ENCODE assay signal across 17 cellular contexts in genomic region chr3:152177757-152178156, GRCh38.
DNase-seq lines count a peak whose midpoint lies in the region; ATAC-seq and TF ChIP-seq lines count a peak whose summit lies in the region.
"Had no signal": no experiment of that assay in that cellular context is flagged by ENCODE, and none has a peak within 500 bp of the region (broad histone marks: within the 10 kb centered on the region; RNA-seq: fewer than 3 reads in every experiment).

No MANE protein-coding gene starts in this region.

- no peaks in the 10 kb centered on the region for H3K9me3 Mint-ChIP-seq in natural killer cell treated with Interleukin-12 subunit alpha and Interleukin-12 subunit beta and Interleukin-15 and Interleukin-18, amount 100 ng/mL, for 72 hours
- no peaks in the 10 kb centered on the region for H3K9me3 Mint-ChIP-seq in natural killer cell
- H3K9me3 Mint-ChIP-seq: activated naive CD8-positive, alpha-beta T cell treated with anti-CD3 and anti-CD28 coated beads, Interleukin-2, amount 10 ng/mL, durations not matched to agents 7 days and 5 days had no signal

- no peak overlapping the region for H3K4me3 ChIP-seq in upper lobe of right lung
- H3K4me3 ChIP-seq: heart left ventricle, mucosa of descending colon, SJCRH30 had no signal

- H3K36me3 ChIP-seq in upper lobe of right lung, result no peaks in the 10 kb centered on the region
- H3K36me3 ChIP-seq: heart left ventricle, SJCRH30 had no signal

- no peak for DNase-seq in natural killer cell treated with Interleukin-12 subunit alpha and Interleukin-12 subunit beta and Interleukin-15 and Interleukin-18, amount 100 ng/mL, for 72 hours (ENCODE audit: low spot score)
- DNase-seq in natural killer cell (no peak), upper lobe of right lung (no peak), NCI-H510A (lab: John Stamatoyannopoulos, UW) (no peak), NCI-H2227 (lab: John Stamatoyannopoulos, UW; ENCODE audit: unreplicated experiment) (no peak), SW 1271 (lab: John Stamatoyannopoulos, UW) (no peak)
- DNase-seq: 8988T; activated CD4-positive, alpha-beta T cell treated with anti-CD3 and anti-CD28 coated beads for 36 hours; activated naive CD8-positive, alpha-beta T cell treated with anti-CD3 and anti-CD28 coated beads, Interleukin-2, amount 10 ng/mL, durations not matched to agents 7 days and 5 days; DMS79 treated with DMSO at 0.1 percent for 48 hours; heart left ventricle; Karpas-422; mucosa of descending colon; NCI-H2171; SJCRH30 had no signal

- intact Hi-C loops in natural killer cell (cut with micrococcal nuclease), result no loop called here
- intact Hi-C loops in upper lobe of right lung (cut with DNase I), result no loop called here

- ATAC-seq in natural killer cell treated with Interleukin-12 subunit alpha and Interleukin-12 subunit beta and Interleukin-15 and Interleukin-18, amount 100 ng/mL, for 72 hours, result peak; percentile 69 to 85
- ATAC-seq in natural killer cell (no peak), HG02870 (IDR thresholded peaks at IDR 0.05; ENCODE audit: unreplicated experiment) (peak; percentile 85), HG03558 (IDR thresholded peaks at IDR 0.05; ENCODE audit: extremely low read depth, unreplicated experiment) (peak; percentile 94), upper lobe of right lung (peak; percentile 45)
- ATAC-seq: activated CD4-positive, alpha-beta T cell treated with anti-CD3 and anti-CD28 coated beads for 36 hours; heart left ventricle; mucosa of descending colon had no signal

- H3K4me3 Mint-ChIP-seq in natural killer cell treated with Interleukin-12 subunit alpha and Interleukin-12 subunit beta and Interleukin-15 and Interleukin-18, amount 100 ng/mL, for 72 hours, result peak overlapping the region; percentile 10
- H3K4me3 Mint-ChIP-seq in natural killer cell, result no peak overlapping the region
- H3K4me3 Mint-ChIP-seq: activated CD4-positive, alpha-beta T cell treated with anti-CD3 and anti-CD28 coated beads for 36 hours; activated naive CD8-positive, alpha-beta T cell treated with anti-CD3 and anti-CD28 coated beads, Interleukin-2, amount 10 ng/mL, durations not matched to agents 7 days and 5 days had no signal

- H3K9me3 ChIP-seq in upper lobe of right lung, result no peaks in the 10 kb centered on the region
- H3K9me3 ChIP-seq: heart left ventricle, mucosa of descending colon, SJCRH30 had no signal

- H3K36me3 Mint-ChIP-seq in natural killer cell treated with Interleukin-12 subunit alpha and Interleukin-12 subunit beta and Interleukin-15 and Interleukin-18, amount 100 ng/mL, for 72 hours, result no peaks in the 10 kb centered on the region
- no peaks in the 10 kb centered on the region for H3K36me3 Mint-ChIP-seq in natural killer cell

- H3K27ac Mint-ChIP-seq in natural killer cell treated with Interleukin-12 subunit alpha and Interleukin-12 subunit beta and Interleukin-15 and Interleukin-18, amount 100 ng/mL, for 72 hours, result peak overlapping the region; percentile 0 to 18
- no peak overlapping the region for H3K27ac Mint-ChIP-seq in natural killer cell
- H3K27ac Mint-ChIP-seq: activated CD4-positive, alpha-beta T cell treated with anti-CD3 and anti-CD28 coated beads for 36 hours; activated naive CD8-positive, alpha-beta T cell treated with anti-CD3 and anti-CD28 coated beads, Interleukin-2, amount 10 ng/mL, durations not matched to agents 7 days and 5 days had no signal

- TF ChIP-seq CTCF in natural killer cell (IDR thresholded peaks at IDR 0.05), result no peak
- TF ChIP-seq CTCF in upper lobe of right lung (IDR thresholded peaks at IDR 0.05), result no peak

- peaks cover 31 to 34% of the 10 kb centered on the region in 2 donors for H3K4me1 Mint-ChIP-seq in natural killer cell treated with Interleukin-12 subunit alpha and Interleukin-12 subunit beta and Interleukin-15 and Interleukin-18, amount 100 ng/mL, for 72 hours (ENCODE audit: low read depth in 2 of 2)
- H3K4me1 Mint-ChIP-seq in natural killer cell, result peaks cover 30 to 40% of the 10 kb centered on the region in 2 donors

- no peaks in the 10 kb centered on the region for H3K27me3 ChIP-seq in upper lobe of right lung
- H3K27me3 ChIP-seq: heart left ventricle, SJCRH30 had no signal

- H3K27me3 Mint-ChIP-seq in natural killer cell treated with Interleukin-12 subunit alpha and Interleukin-12 subunit beta and Interleukin-15 and Interleukin-18, amount 100 ng/mL, for 72 hours, result no peaks in the 10 kb centered on the region
- H3K27me3 Mint-ChIP-seq in natural killer cell (ENCODE audit: low read depth in 2 of 2), result no peaks in the 10 kb centered on the region
- H3K27me3 Mint-ChIP-seq: activated CD4-positive, alpha-beta T cell treated with anti-CD3 and anti-CD28 coated beads for 36 hours had no signal

- no peak overlapping the region for H3K27ac ChIP-seq in upper lobe of right lung
- H3K27ac ChIP-seq: heart left ventricle, SJCRH30 had no signal

- no peaks in the 10 kb centered on the region for H3K4me1 ChIP-seq in upper lobe of right lung

Comparison
In these comparisons a context has a peak if more than half of its experiments do, and no peak if none do; other contexts are left out.
1. ATAC-seq: peak in natural killer cell treated with Interleukin-12 subunit alpha and Interleukin-12 subunit beta and Interleukin-15 and Interleukin-18, amount 100 ng/mL, for 72 hours (2 of 2), HG02870 (single experiment), HG03558 (single experiment) and upper lobe of right lung (single experiment); none in natural killer cell (0 of 3).
2. H3K27ac Mint-ChIP-seq: peak in natural killer cell treated with Interleukin-12 subunit alpha and Interleukin-12 subunit beta and Interleukin-15 and Interleukin-18, amount 100 ng/mL, for 72 hours (2 of 2); none in natural killer cell (0 of 2).